ENCODE assay signal across 6 cellular contexts in genomic region chr4:4996930-4997329, GRCh38. TPM values are rescaled to one million over a fixed set of nuclear protein-coding genes. Genes with fewer than 3 reads are reported as not detected.
"Had no signal": no experiment of that assay in that cellular context is flagged by ENCODE, and none has a peak within 500 bp of the region (broad histone marks: within the 10 kb centered on the region; RNA-seq: fewer than 3 reads in every experiment).

No MANE protein-coding gene starts in this region.

RNA-seq across cellular contexts. Expression of gene CYTL1, which starts 22.3 kb away (rescaled TPM):
- total RNA-seq: activated CD4-positive, alpha-beta memory T cell treated with anti-CD3 and anti-CD28 coated beads, Interleukin-2, amount 10 ng/mL, durations not matched to agents 7 days and 5 days; activated CD4-positive, alpha-beta T cell treated with anti-CD3 and anti-CD28 coated beads, Interleukin-2, amount 10 ng/mL, durations not matched to agents 7 days and 5 days; activated naive CD4-positive, alpha-beta T cell treated with anti-CD3 and anti-CD28 coated beads, Interleukin-2, amount 50 U/mL, for 72 hours; activated naive CD8-positive, alpha-beta T cell treated with anti-CD3 and anti-CD28 coated beads, Interleukin-2, amount 10 ng/mL, durations not matched to agents 7 days and 5 days; activated T-cell treated with anti-CD3 and anti-CD28 coated beads, Interleukin-2, amount 50 U/mL, for 72 hours; T-helper 2 cell treated with Interferon-gamma antibody and Interleukin-4, amounts not matched to agents 100 ng/mL and 5 ng/mL, for 36 hours had no signal

RNA-seq across cellular contexts. Expression of gene STK32B, which starts 54.4 kb away (rescaled TPM):
- total RNA-seq: activated CD4-positive, alpha-beta memory T cell treated with anti-CD3 and anti-CD28 coated beads, Interleukin-2, amount 10 ng/mL, durations not matched to agents 7 days and 5 days; activated CD4-positive, alpha-beta T cell treated with anti-CD3 and anti-CD28 coated beads, Interleukin-2, amount 10 ng/mL, durations not matched to agents 7 days and 5 days; activated naive CD4-positive, alpha-beta T cell treated with anti-CD3 and anti-CD28 coated beads, Interleukin-2, amount 50 U/mL, for 72 hours; activated naive CD8-positive, alpha-beta T cell treated with anti-CD3 and anti-CD28 coated beads, Interleukin-2, amount 10 ng/mL, durations not matched to agents 7 days and 5 days; activated T-cell treated with anti-CD3 and anti-CD28 coated beads, Interleukin-2, amount 50 U/mL, for 72 hours; T-helper 2 cell treated with Interferon-gamma antibody and Interleukin-4, amounts not matched to agents 100 ng/mL and 5 ng/mL, for 36 hours had no signal
